In the genomic region with DNA sequence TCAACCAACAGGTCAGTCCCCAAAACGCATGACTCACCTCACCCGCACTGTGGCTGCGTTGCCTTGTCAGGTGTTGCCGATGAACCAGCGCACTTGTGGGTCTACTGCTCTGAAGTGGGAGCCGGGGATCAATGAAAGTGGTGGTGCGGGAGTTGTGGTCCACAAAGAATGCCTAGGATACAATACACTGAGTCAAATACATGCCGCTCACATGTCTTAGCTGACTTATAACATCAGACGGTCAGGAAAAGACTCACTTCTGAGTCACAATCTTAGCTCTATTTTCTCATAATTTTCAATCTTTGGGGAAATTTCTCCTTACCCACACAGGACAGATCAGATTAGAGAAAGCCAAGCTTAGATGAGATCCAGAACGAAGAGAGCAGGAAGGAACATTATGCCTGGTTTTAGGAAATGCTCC, we compare ENCODE assay signal across 10 cellular contexts.
A peak's percentile ranks its signal among the peaks of the same experiment; 100 is the strongest.
DNase-seq lines count a peak whose midpoint lies in the region; ATAC-seq and TF ChIP-seq lines count a peak whose summit lies in the region.
"Had no signal": no experiment of that assay in that cellular context is flagged by ENCODE, and none has a peak within 500 bp of the region (broad histone marks: within the 10 kb centered on the region; RNA-seq: fewer than 3 reads in every experiment).

No MANE protein-coding gene starts in this region.

- no peak overlapping the region for H3K27ac ChIP-seq in mammary epithelial cell (ENCODE audit: insufficient read depth, low read depth, low read length)
- H3K27ac ChIP-seq: RWPE1 had no signal

- no peaks in the 10 kb centered on the region for H4K20me1 ChIP-seq in mammary epithelial cell (ENCODE audit: insufficient read depth, low read length)

- no peak overlapping the region for H3K27ac Mint-ChIP-seq in MCF 10A (ENCODE audit: low read depth, unreplicated experiment)
- peak overlapping the region; percentile 62 for H3K27ac Mint-ChIP-seq in activated naive CD4-positive, alpha-beta T cell treated with anti-CD3 and anti-CD28 coated beads for 36 hours

- in situ Hi-C loops in mammary epithelial cell (cut with MboI; ENCODE audit: low sequenced_read_pairs in 2 of 2), result loop anchor here (10.0 to 25.0 kb wide), 2 partner anchors 144 to 484 kb away; no protein-coding TSS in a partner anchor

- no peak overlapping the region for H2AFZ ChIP-seq in mammary epithelial cell (ENCODE audit: low read depth, low read length)

- no peak overlapping the region for H3K4me3 Mint-ChIP-seq in MCF 10A (ENCODE audit: unreplicated experiment)
- H3K4me3 Mint-ChIP-seq in activated naive CD4-positive, alpha-beta T cell treated with anti-CD3 and anti-CD28 coated beads for 36 hours, result no peak overlapping the region

- no peaks in the 10 kb centered on the region for H3K79me2 ChIP-seq in mammary epithelial cell (ENCODE audit: insufficient read depth, low read length)

- POLR2A ChIA-PET in MCF 10A (lab: Yijun Ruan, JAX), result interaction anchor here (1.0 kb wide), 1 partner anchor 108 kb away, joined by 3 read pairs; no protein-coding TSS in a partner anchor

- ATAC-seq in HG02840 (IDR thresholded peaks at IDR 0.05; ENCODE audit: low FRiP score, unreplicated experiment), result no peak

- TF ChIP-seq CTCF in mammary epithelial cell (conservative IDR thresholded peaks at IDR 0.05 in 1 of 2, IDR thresholded peaks at IDR 0.05 in 1 of 2; ENCODE audit: extremely low read depth in 1 of 2, insufficient read depth in 1 of 2, low read depth in 1 of 2, low read length in 2 of 2) (no peak), MCF 10A (IDR thresholded peaks at IDR 0.05; ENCODE audit: unreplicated experiment) (no peak)

- no peaks in the 10 kb centered on the region for H3K9me3 ChIP-seq in mammary epithelial cell (replicated peaks; ENCODE audit: insufficient read depth, low read length)

- no peaks in the 10 kb centered on the region for H3K4me1 ChIP-seq in mammary epithelial cell (ENCODE audit: insufficient read depth, low read length)

- intact Hi-C loops in mammary epithelial cell (cut with micrococcal nuclease) (no loop called here), MCF 10A (cut with micrococcal nuclease) (no loop called here)
- intact Hi-C loops in activated naive CD4-positive, alpha-beta T cell treated with anti-CD3 and anti-CD28 coated beads for 36 hours (cut with micrococcal nuclease), result loop anchor here (1.0 kb wide), 1 partner anchor 9 kb away; no protein-coding TSS in a partner anchor

- H3K4me2 ChIP-seq in mammary epithelial cell (ENCODE audit: insufficient read depth, low read depth, low read length), result no peak overlapping the region

- peaks cover 20% of the 10 kb centered on the region for H3K4me1 Mint-ChIP-seq in MCF 10A (ENCODE audit: insufficient read depth, unreplicated experiment)
- peaks cover 66% of the 10 kb centered on the region for H3K4me1 Mint-ChIP-seq in activated naive CD4-positive, alpha-beta T cell treated with anti-CD3 and anti-CD28 coated beads for 36 hours (ENCODE audit: low read depth)

- H3K36me3 ChIP-seq in mammary epithelial cell (ENCODE audit: insufficient read depth, low read length), result no peaks in the 10 kb centered on the region

- no peaks in the 10 kb centered on the region for H3K36me3 Mint-ChIP-seq in MCF 10A (ENCODE audit: insufficient read depth, unreplicated experiment)
- H3K36me3 Mint-ChIP-seq in activated naive CD4-positive, alpha-beta T cell treated with anti-CD3 and anti-CD28 coated beads for 36 hours (ENCODE audit: low read depth), result peaks cover 1% of the 10 kb centered on the region

- dilution Hi-C loops in mammary epithelial cell (cut with HindIII; ENCODE audit: low sequenced_read_pairs), result no loop called here

- H3K4me3 ChIP-seq in mammary epithelial cell (replicated peaks in 1 of 3; ENCODE audit: insufficient read depth in 1 of 3, low read depth in 2 of 3, low read length in 3 of 3), result no peak overlapping the region

- H3K27me3 Mint-ChIP-seq in MCF 10A (ENCODE audit: insufficient read depth, unreplicated experiment), result no peaks in the 10 kb centered on the region
- no peaks in the 10 kb centered on the region for H3K27me3 Mint-ChIP-seq in activated naive CD4-positive, alpha-beta T cell treated with anti-CD3 and anti-CD28 coated beads for 36 hours (ENCODE audit: low read depth)

- no peaks in the 10 kb centered on the region for H3K9me3 Mint-ChIP-seq in MCF 10A (ENCODE audit: unreplicated experiment)
- peaks cover 3% of the 10 kb centered on the region for H3K9me3 Mint-ChIP-seq in activated naive CD4-positive, alpha-beta T cell treated with anti-CD3 and anti-CD28 coated beads for 36 hours

- H3K9ac ChIP-seq in mammary epithelial cell (ENCODE audit: insufficient read depth, low read length), result no peak overlapping the region

- H3K27me3 ChIP-seq in mammary epithelial cell (ENCODE audit: insufficient read depth, low read length), result no peaks in the 10 kb centered on the region

- BruUV-seq in mammary epithelial cell (replicated peaks; lab: Mats Ljungman, UMichigan) (no TSS peak), MCF 10A (replicated peaks; lab: Mats Ljungman, UMichigan) (no TSS peak)

- CTCF ChIA-PET in mammary epithelial cell (lab: Charles Lee; ENCODE audit: low non-redundant PET) (interaction anchor here (0.6 to 0.7 kb wide), 2 partner anchors 59 to 135 kb away, joined by 3 to 11 read pairs; no protein-coding TSS in a partner anchor), MCF 10A (lab: Yijun Ruan, JAX) (interaction anchor here (0.7 to 6.2 kb wide), 8 partner anchors 8 to 263 kb away, joined by 3 to 104 read pairs (median 4); no protein-coding TSS in a partner anchor)
- CTCF ChIA-PET in activated naive CD4-positive, alpha-beta T cell treated with anti-CD3 and anti-CD28 coated beads for 36 hours (lab: Charles Lee), result interaction anchor here (0.6 to 5.1 kb wide), 21 partner anchors 17 to 211 kb away, joined by 3 to 33 read pairs (median 4); no protein-coding TSS in a partner anchor

- 93% methylated on average over 10 of the region's 10 CpGs for WGBS in mammary epithelial cell (ENCODE audit: low coverage, missing lambda C conversion rate)

- DNase-seq in mammary epithelial cell (peak; percentile 61), MCF 10A (ENCODE audit: unreplicated experiment) (no peak), hepatic stellate cell (ENCODE audit: low spot score) (peak; percentile 50), medulla oblongata (ENCODE audit: extremely low spot score) (no peak), NCI-H82 treated with DMSO at 0.1 percent for 48 hours (lab: John Stamatoyannopoulos, UW; ENCODE audit: unreplicated experiment) (no peak), NCI-H345 treated with DMSO at 0.1 percent for 48 hours (lab: John Stamatoyannopoulos, UW; ENCODE audit: unreplicated experiment) (no peak)
- DNase-seq in activated naive CD4-positive, alpha-beta T cell treated with anti-CD3 and anti-CD28 coated beads for 36 hours, result peak; percentile 75
- DNase-seq: NCI-H1417 treated with DMSO at 0.1 percent for 48 hours had no signal

Comparison
In these comparisons a context has a peak if more than half of its experiments do, and no peak if none do; other contexts are left out.
1. DNase-seq: peak in mammary epithelial cell (single experiment), activated naive CD4-positive, alpha-beta T cell treated with anti-CD3 and anti-CD28 coated beads for 36 hours (single experiment) and hepatic stellate cell (single experiment); none in MCF 10A (single experiment), medulla oblongata (single experiment), NCI-H82 treated with DMSO at 0.1 percent for 48 hours (single experiment) and NCI-H345 treated with DMSO at 0.1 percent for 48 hours (single experiment).